ENCODE assay signal across 16 cellular contexts in genomic region chr15:25694823-25695312, GRCh38.
DNase-seq lines count a peak whose midpoint lies in the region; ATAC-seq and TF ChIP-seq lines count a peak whose summit lies in the region.
"Had no signal": no experiment of that assay in that cellular context is flagged by ENCODE, and none has a peak within 500 bp of the region (broad histone marks: within the 10 kb centered on the region; RNA-seq: fewer than 3 reads in every experiment).

No MANE protein-coding gene starts in this region.

- H3K27ac Mint-ChIP-seq in activated CD4-positive, alpha-beta T cell treated with anti-CD3 and anti-CD28 coated beads, Interleukin-2, amount 10 ng/mL, durations not matched to agents 24 days and 14 days, result peak overlapping the region; percentile 8
- H3K27ac Mint-ChIP-seq in T-helper 17 cell, result peak overlapping the region; percentile 16
- H3K27ac Mint-ChIP-seq: CD14-positive monocyte; CD8-positive, alpha-beta T cell; H9 had no signal

- intact Hi-C loops in activated CD4-positive, alpha-beta T cell treated with anti-CD3 and anti-CD28 coated beads, Interleukin-2, amount 10 ng/mL, durations not matched to agents 24 days and 14 days (cut with micrococcal nuclease), result loop anchor here (2.0 kb wide), 1 partner anchor 240 kb away; no protein-coding TSS in a partner anchor
- intact Hi-C loops in spleen (cut with DNase I; ENCODE audit: low total_unique reads), result no loop called here

- H3K27me3 Mint-ChIP-seq in activated CD4-positive, alpha-beta T cell treated with anti-CD3 and anti-CD28 coated beads, Interleukin-2, amount 10 ng/mL, durations not matched to agents 24 days and 14 days, result no peaks in the 10 kb centered on the region
- no peaks in the 10 kb centered on the region for H3K27me3 Mint-ChIP-seq in T-helper 17 cell

- H3K27me3 ChIP-seq in spleen (replicated peaks in 1 of 7), result no peaks in the 10 kb centered on the region

- 75 to 93% (median 90%) methylated on average over 17 to 19 of the region's 19 CpGs for WGBS in spleen, 5 donors

- no peak overlapping the region for H3K4me3 ChIP-seq in spleen

- no peak for DNase-seq in activated CD4-positive, alpha-beta T cell treated with anti-CD3 and anti-CD28 coated beads, Interleukin-2, amount 10 ng/mL, durations not matched to agents 24 days and 14 days
- no peak for DNase-seq in activated CD4-positive, alpha-beta T cell treated with anti-CD3 and anti-CD28 coated beads, Interleukin-2, amount 50 U/mL, for 1 hour
- DNase-seq in T-helper 17 cell (no peak), mesenteric fat pad (ENCODE audit: low spot score) (peak; percentile 69), spleen (peak; percentile 59), NCI-H446 treated with DMSO at 0.1 percent for 48 hours (lab: John Stamatoyannopoulos, UW) (no peak)
- DNase-seq: CD8-positive, alpha-beta T cell; COR-L47; DMS153; DMS79 treated with DMSO at 0.1 percent for 48 hours; EL; H9 had no signal

- no peak for TF ChIP-seq CTCF in spleen (IDR thresholded peaks at IDR 0.05 in 8 of 11, conservative IDR thresholded peaks at IDR 0.05 in 3 of 11)

- H3K27ac ChIP-seq in spleen, result no peak overlapping the region
- H3K27ac ChIP-seq: 22Rv1 had no signal

- peaks cover 54% of the 10 kb centered on the region for H3K36me3 Mint-ChIP-seq in activated CD4-positive, alpha-beta T cell treated with anti-CD3 and anti-CD28 coated beads, Interleukin-2, amount 10 ng/mL, durations not matched to agents 24 days and 14 days (ENCODE audit: low read depth)
- H3K36me3 Mint-ChIP-seq in T-helper 17 cell (ENCODE audit: low read depth), result peaks cover 9% of the 10 kb centered on the region

- no peak overlapping the region for H3K4me3 Mint-ChIP-seq in activated CD4-positive, alpha-beta T cell treated with anti-CD3 and anti-CD28 coated beads, Interleukin-2, amount 10 ng/mL, durations not matched to agents 24 days and 14 days
- H3K4me3 Mint-ChIP-seq in T-helper 17 cell, result no peak overlapping the region
- H3K4me3 Mint-ChIP-seq: CD14-positive monocyte; CD8-positive, alpha-beta T cell; H9 had no signal

- H3K4me1 Mint-ChIP-seq in activated CD4-positive, alpha-beta T cell treated with anti-CD3 and anti-CD28 coated beads, Interleukin-2, amount 10 ng/mL, durations not matched to agents 24 days and 14 days, result no peaks in the 10 kb centered on the region
- H3K4me1 Mint-ChIP-seq in T-helper 17 cell, result no peaks in the 10 kb centered on the region
- H3K4me1 Mint-ChIP-seq: CD14-positive monocyte had no signal

- H3K9me3 ChIP-seq in T-helper 17 cell (ENCODE audit: control insufficient read depth, low read length, poor library complexity, severe bottlenecking) (no peaks in the 10 kb centered on the region), spleen (no peaks in the 10 kb centered on the region)

- H3K36me3 ChIP-seq in spleen, result no peaks in the 10 kb centered on the region

- ATAC-seq in T-helper 17 cell, result no peak
- no peak for ATAC-seq in GM18861 (IDR thresholded peaks at IDR 0.05; ENCODE audit: unreplicated experiment)
- no peak for ATAC-seq in GM21381 (IDR thresholded peaks at IDR 0.05; ENCODE audit: unreplicated experiment)
- ATAC-seq: CD8-positive, alpha-beta T cell had no signal

- no peaks in the 10 kb centered on the region for H3K4me1 ChIP-seq in spleen

- H3K9me3 Mint-ChIP-seq in activated CD4-positive, alpha-beta T cell treated with anti-CD3 and anti-CD28 coated beads, Interleukin-2, amount 10 ng/mL, durations not matched to agents 24 days and 14 days, result no peaks in the 10 kb centered on the region
- H3K9me3 Mint-ChIP-seq: CD14-positive monocyte; CD8-positive, alpha-beta T cell; H9 had no signal

- TF ChIP-seq POLR2A in spleen (IDR thresholded peaks at IDR 0.05), result no peak

Comparison
In these comparisons a context has a peak if more than half of its experiments do, and no peak if none do; other contexts are left out.
1. DNase-seq: peak in mesenteric fat pad (single experiment) and spleen (single experiment); none in activated CD4-positive, alpha-beta T cell treated with anti-CD3 and anti-CD28 coated beads, Interleukin-2, amount 10 ng/mL, durations not matched to agents 24 days and 14 days (single experiment), activated CD4-positive, alpha-beta T cell treated with anti-CD3 and anti-CD28 coated beads, Interleukin-2, amount 50 U/mL, for 1 hour (single experiment), T-helper 17 cell (0 of 3) and NCI-H446 treated with DMSO at 0.1 percent for 48 hours (single experiment).